In genomic region chr19:12737666-12738351, GRCh38 we compare ENCODE assay signal across 1 cellular context.
TF ChIP-seq lines count a peak whose summit lies in the region.

No MANE protein-coding gene starts in this region.

TF ChIP-seq in H1, 55 proteins besides CTCF, POLR2A, EP300 and RAD21:
- TF ChIP-seq TEAD4 (IDR thresholded peaks at IDR 0.05; ENCODE audit: low read depth, low read length) (no peak), KDM5A (IDR thresholded peaks at IDR 0.05; ENCODE audit: low read length) (peak; percentile 81; the same call in 1 of the 2 replicates)
